12 cellular contexts compared by ENCODE assay signal in the genomic region with DNA sequence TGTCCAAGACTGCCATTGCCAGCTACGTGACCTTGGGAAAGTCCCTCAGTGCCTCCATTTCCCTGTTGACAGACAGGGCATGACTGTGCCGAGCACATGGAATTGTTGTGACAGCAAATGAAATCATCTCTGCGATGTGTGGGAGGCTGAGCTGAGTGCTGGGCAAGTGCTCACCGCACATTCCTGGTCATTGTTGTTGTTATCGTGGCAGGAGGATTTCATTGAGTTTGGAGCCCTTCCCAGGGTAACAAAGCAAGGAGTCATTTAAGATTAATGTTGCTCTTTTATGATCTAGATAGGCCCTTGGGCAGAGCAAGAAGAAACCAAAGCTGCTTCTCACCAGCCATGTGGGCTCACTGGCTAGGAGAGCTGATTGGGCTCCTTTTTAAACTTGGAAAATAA. TPM values are rescaled to one million over a fixed set of nuclear protein-coding genes. Genes with fewer than 3 reads are reported as not detected.
DNase-seq lines count a peak whose midpoint lies in the region; TF ChIP-seq lines count a peak whose summit lies in the region.
"Had no signal": no experiment of that assay in that cellular context is flagged by ENCODE, and none has a peak within 500 bp of the region (broad histone marks: within the 10 kb centered on the region; RNA-seq: fewer than 3 reads in every experiment).

No MANE protein-coding gene starts in this region.

- no peak overlapping the region for H3K9ac ChIP-seq in fibroblast of lung (ENCODE audit: insufficient read depth, low read length)
- H3K9ac ChIP-seq in parathyroid adenoma: no peak overlapping the region

- H3K79me2 ChIP-seq in fibroblast of lung (ENCODE audit: control insufficient read depth, insufficient read depth, low read length) (no peaks in the 10 kb centered on the region), parathyroid adenoma (no peaks in the 10 kb centered on the region)

- DNase-seq in CD1c-positive myeloid dendritic cell (ENCODE audit: extremely low spot score) (peak; percentile 74), SJSA1 (ENCODE audit: low read depth in 1 of 2, low spot score in 2 of 2) (peak; percentile 86), fibroblast of lung (ENCODE audit: low read depth in 2 of 2) (peak; percentile 51 to 98), globus pallidus (ENCODE audit: low spot score) (no peak), H7 (no peak)
- DNase-seq in stimulated activated CD4-positive, alpha-beta T cell treated with anti-CD3 and anti-CD28 coated beads, Interleukin-2, amount 100 ng/mL, for 24 hours: no peak
- DNase-seq in activated CD4-positive, alpha-beta T cell treated with anti-CD3 and anti-CD28 coated beads for 48 hours: no peak
- DNase-seq: CD8-positive, alpha-beta T cell; NCI-H1436 treated with DMSO at 0.1 percent for 48 hours; stimulated activated naive CD4-positive, alpha-beta T cell had no signal

- H3K9me3 ChIP-seq in SJSA1 (replicated peaks): no peaks in the 10 kb centered on the region
- no peaks in the 10 kb centered on the region for H3K9me3 ChIP-seq in fibroblast of lung (ENCODE audit: control insufficient read depth, insufficient read depth, low read depth, low read length)
- no peaks in the 10 kb centered on the region for H3K9me3 ChIP-seq in parathyroid adenoma (ENCODE audit: control insufficient read depth, low read length)
- H3K9me3 ChIP-seq: ovary had no signal

- H3K4me2 ChIP-seq in fibroblast of lung (ENCODE audit: extremely low read depth, insufficient read depth, low read length): no peak overlapping the region
- peak overlapping the region; percentile 13 for H3K4me2 ChIP-seq in parathyroid adenoma (ENCODE audit: low read length)

- H3K27me3 ChIP-seq in SJSA1 (replicated peaks): no peaks in the 10 kb centered on the region
- peaks cover 2% of the 10 kb centered on the region for H3K27me3 ChIP-seq in fibroblast of lung (ENCODE audit: control insufficient read depth, insufficient read depth, low read length)
- no peaks in the 10 kb centered on the region for H3K27me3 ChIP-seq in parathyroid adenoma (ENCODE audit: control insufficient read depth, insufficient read depth, low read length)
- H3K27me3 ChIP-seq in H7 (ENCODE audit: control insufficient read depth, insufficient read depth, low read length): no peaks in the 10 kb centered on the region
- H3K27me3 ChIP-seq: ovary had no signal

- H3K36me3 ChIP-seq in SJSA1: no peaks in the 10 kb centered on the region
- no peaks in the 10 kb centered on the region for H3K36me3 ChIP-seq in fibroblast of lung (ENCODE audit: control insufficient read depth, insufficient read depth, low read length)
- H3K36me3 ChIP-seq in parathyroid adenoma (ENCODE audit: control insufficient read depth, insufficient read depth, low read length): no peaks in the 10 kb centered on the region
- H3K36me3 ChIP-seq in H7 (replicated peaks; ENCODE audit: control insufficient read depth, insufficient read depth, low read length): no peaks in the 10 kb centered on the region
- H3K36me3 ChIP-seq: ovary had no signal

- TF ChIP-seq CTCF in fibroblast of lung (conservative IDR thresholded peaks at IDR 0.05 in 1 of 2, IDR thresholded peaks at IDR 0.05 in 1 of 2; ENCODE audit: low read depth in 1 of 2, low read length in 2 of 2): no peak
- TF ChIP-seq CTCF in parathyroid adenoma (IDR thresholded peaks at IDR 0.05): no peak

- H2AFZ ChIP-seq in fibroblast of lung (ENCODE audit: low read length) (no peak overlapping the region), parathyroid adenoma (no peak overlapping the region)

- H3K4me3 ChIP-seq in SJSA1: no peak overlapping the region
- no peak overlapping the region for H3K4me3 ChIP-seq in fibroblast of lung (replicated peaks in 1 of 4; ENCODE audit: control extremely low read depth in 1 of 4, insufficient read depth in 1 of 4, low read depth in 3 of 4, low read length in 4 of 4)
- no peak overlapping the region for H3K4me3 ChIP-seq in parathyroid adenoma (ENCODE audit: low read depth, low read length)
- H3K4me3 ChIP-seq in H7 (ENCODE audit: insufficient read depth, low read depth, low read length): no peak overlapping the region
- H3K4me3 ChIP-seq: ovary had no signal

- H3K27ac ChIP-seq in SJSA1 (peak overlapping the region; percentile 30), fibroblast of lung (ENCODE audit: insufficient read depth, low read length) (no peak overlapping the region), parathyroid adenoma (no peak overlapping the region)
- H3K27ac ChIP-seq: ovary had no signal

- H3K4me1 ChIP-seq in SJSA1 (replicated peaks) (peaks cover 21% of the 10 kb centered on the region), fibroblast of lung (ENCODE audit: control insufficient read depth, extremely low read depth, insufficient read depth, low read length) (no peaks in the 10 kb centered on the region), parathyroid adenoma (no peaks in the 10 kb centered on the region)

- no peaks in the 10 kb centered on the region for H4K20me1 ChIP-seq in fibroblast of lung (ENCODE audit: control insufficient read depth, extremely low read depth, insufficient read depth, low read length)

RNA-seq across cellular contexts. Expression of a gene that starts 39.6 kb away (rescaled TPM):
- 4.0 and 6.4 TPM in 2 replicates for total RNA-seq in SJSA1 (2014; rRNA removed; shearing (Covaris generic))
- 15.9 and 32.4 TPM in 2 replicates for total RNA-seq in fibroblast of lung
- 10.2 and 14.5 TPM in 2 replicates for polyA plus RNA-seq in fibroblast of lung
- polyA plus RNA-seq in fibroblast of lung (2012): 15.8 and 20.6 TPM in 2 replicates
- 35.5 and 60.4 TPM in 2 replicates for polyA minus RNA-seq in fibroblast of lung (ENCODE audit: low replicate concordance)
- 15.3 and 20.8 TPM in 2 replicates for total RNA-seq in H7 (2014; rRNA removed; shearing (Covaris generic))

Comparison
In these comparisons a context has a peak if more than half of its experiments do, and no peak if none do; other contexts are left out.
1. DNase-seq: peak in CD1c-positive myeloid dendritic cell (single experiment), SJSA1 (2 of 2) and fibroblast of lung (2 of 2); none in globus pallidus (single experiment), H7 (single experiment), stimulated activated CD4-positive, alpha-beta T cell treated with anti-CD3 and anti-CD28 coated beads, Interleukin-2, amount 100 ng/mL, for 24 hours (0 of 2) and activated CD4-positive, alpha-beta T cell treated with anti-CD3 and anti-CD28 coated beads for 48 hours (single experiment).